ENCODE assay signal across 7 cellular contexts in genomic region chr16:14927777-14928714, GRCh38. TPM values are rescaled to one million over a fixed set of nuclear protein-coding genes. Genes with fewer than 3 reads are reported as not detected.
DNase-seq lines count a peak whose midpoint lies in the region; ATAC-seq and TF ChIP-seq lines count a peak whose summit lies in the region.
"Not testable (repeated sequence)": the region's sequence is repeated elsewhere in the genome, so short reads cannot be mapped to it uniquely, and the experiment has no call there.

No MANE protein-coding gene starts in this region.

- not testable (repeated sequence) for H3K9me2 ChIP-seq in Karpas-422 (replicated peaks; ENCODE audit: insufficient read depth, low read length)

- not testable (repeated sequence) for H3K36me3 ChIP-seq in Karpas-422 (ENCODE audit: insufficient read depth, low read length); right lobe of liver

- not testable (repeated sequence) for H3K9me3 ChIP-seq in Karpas-422 (ENCODE audit: low read length); right lobe of liver

- H3K4me1 Mint-ChIP-seq in activated CD4-positive, alpha-beta T cell treated with anti-CD3 and anti-CD28 coated beads, Interleukin-2, amount 10 ng/mL, durations not matched to agents 24 days and 14 days, result not testable (repeated sequence)

- ATAC-seq in foreskin keratinocyte (peak; percentile 71), right lobe of liver (peak; percentile 24 to 83 (median 46))

- not testable (repeated sequence) for H3K4me3 Mint-ChIP-seq in activated CD4-positive, alpha-beta T cell treated with anti-CD3 and anti-CD28 coated beads, Interleukin-2, amount 10 ng/mL, durations not matched to agents 24 days and 14 days

- H3K27ac Mint-ChIP-seq in activated CD4-positive, alpha-beta T cell treated with anti-CD3 and anti-CD28 coated beads, Interleukin-2, amount 10 ng/mL, durations not matched to agents 24 days and 14 days, result not testable (repeated sequence)

- H3K4me2 ChIP-seq in Karpas-422 (ENCODE audit: low read depth, low read length, poor library complexity, severe bottlenecking), result not testable (repeated sequence)

- not testable (repeated sequence) for H3K27me3 ChIP-seq in Karpas-422 (ENCODE audit: low read length); foreskin keratinocyte; right lobe of liver

- intact Hi-C loops in activated CD4-positive, alpha-beta T cell treated with anti-CD3 and anti-CD28 coated beads, Interleukin-2, amount 10 ng/mL, durations not matched to agents 24 days and 14 days (cut with micrococcal nuclease); right lobe of liver (cut with DNase I): not testable (repeated sequence)

- in situ Hi-C loops in T47D (cut with HindIII; ENCODE audit: low pct_unique_long_range_greater_than_20kb, low sequenced_read_pairs), result not testable (repeated sequence)

- not testable (repeated sequence) for H3K4me3 ChIP-seq in Karpas-422 (ENCODE audit: low read length); right lobe of liver

- not testable (repeated sequence) for H3K79me2 ChIP-seq in Karpas-422 (ENCODE audit: low read length)

- H3K27ac ChIP-seq in Karpas-422 (ENCODE audit: low read length); foreskin keratinocyte; right lobe of liver: not testable (repeated sequence)

- not testable (repeated sequence) for TF ChIP-seq POLR2A in right lobe of liver (IDR thresholded peaks at IDR 0.05)

- not testable (repeated sequence) for H3K9me3 Mint-ChIP-seq in activated CD4-positive, alpha-beta T cell treated with anti-CD3 and anti-CD28 coated beads, Interleukin-2, amount 10 ng/mL, durations not matched to agents 24 days and 14 days

- not testable (repeated sequence) for H3K36me3 Mint-ChIP-seq in activated CD4-positive, alpha-beta T cell treated with anti-CD3 and anti-CD28 coated beads, Interleukin-2, amount 10 ng/mL, durations not matched to agents 24 days and 14 days (ENCODE audit: low read depth)

- H3K27me3 Mint-ChIP-seq in activated CD4-positive, alpha-beta T cell treated with anti-CD3 and anti-CD28 coated beads, Interleukin-2, amount 10 ng/mL, durations not matched to agents 24 days and 14 days, result not testable (repeated sequence)

- not testable (repeated sequence) for H3K4me1 ChIP-seq in Karpas-422 (ENCODE audit: low read length); foreskin keratinocyte; right lobe of liver

- H2AFZ ChIP-seq in Karpas-422 (ENCODE audit: low read length), result not testable (repeated sequence)

- not testable (repeated sequence) for TF ChIP-seq CTCF in foreskin keratinocyte (conservative IDR thresholded peaks at IDR 0.05); right lobe of liver (IDR thresholded peaks at IDR 0.05)

- not testable (repeated sequence) for H3K9ac ChIP-seq in Karpas-422 (ENCODE audit: low read length)

- DNase-seq in Daoy (ENCODE audit: low read depth), result peak; percentile 1
- peak; percentile 45 for DNase-seq in Karpas-422
- DNase-seq in activated CD4-positive, alpha-beta T cell treated with anti-CD3 and anti-CD28 coated beads, Interleukin-2, amount 10 ng/mL, durations not matched to agents 24 days and 14 days, result peak; percentile 58
- DNase-seq in T47D (ENCODE audit: low read depth in 1 of 2, low spot score in 1 of 2), result peak; percentile 1 to 37
- DNase-seq in foreskin keratinocyte, result not testable (repeated sequence)
- DNase-seq in right lobe of liver, result peak; percentile 19 to 59 (median 46)
- peak; percentile 2 for DNase-seq in putamen (ENCODE audit: low spot score)

- WGBS in right lobe of liver (ENCODE audit: insufficient coverage, low coverage, low lambda C conversion rate, missing lambda C conversion rate), result 81% methylated on average over 5 of the region's 31 CpGs

- H4K20me1 ChIP-seq in Karpas-422 (ENCODE audit: insufficient read depth, low read depth, low read length), result not testable (repeated sequence)

RNA-seq across cellular contexts. Expression of gene NPIPA1, which starts 9.2 kb away (rescaled TPM):
- 7.1 and 11.8 TPM in 2 replicates for total RNA-seq in Daoy (2014; rRNA removed; shearing (Covaris generic))
- 44.0 and 74.1 TPM in 2 replicates for total RNA-seq in Karpas-422 (2014; rRNA removed; shearing (Covaris generic); ENCODE audit: low replicate concordance)
- 120 and 122 TPM in 2 replicates for total RNA-seq in activated CD4-positive, alpha-beta T cell treated with anti-CD3 and anti-CD28 coated beads, Interleukin-2, amount 10 ng/mL, durations not matched to agents 24 days and 14 days
- 35.7 and 42.8 TPM in 2 replicates for total RNA-seq in foreskin keratinocyte
- polyA plus RNA-seq in foreskin keratinocyte, result 30.6 and 33.7 TPM in 2 replicates
- total RNA-seq in right lobe of liver, result 10 to 100 TPM; 14.0 to 48.3 (median 33.6) TPM

RNA-seq across cellular contexts. Expression of gene PDXDC1, which starts 46.8 kb away (rescaled TPM):
- total RNA-seq in Daoy (2014; rRNA removed; shearing (Covaris generic)), result 57.9 and 69.4 TPM in 2 replicates
- total RNA-seq in Karpas-422 (2014; rRNA removed; shearing (Covaris generic); ENCODE audit: low replicate concordance), result 58.4 and 77.6 TPM in 2 replicates
- total RNA-seq in activated CD4-positive, alpha-beta T cell treated with anti-CD3 and anti-CD28 coated beads, Interleukin-2, amount 10 ng/mL, durations not matched to agents 24 days and 14 days, result 55.6 and 56.1 TPM in 2 replicates
- total RNA-seq in foreskin keratinocyte, result 52.0 and 58.2 TPM in 2 replicates
- 21.6 and 25.8 TPM in 2 replicates for polyA plus RNA-seq in foreskin keratinocyte
- total RNA-seq in right lobe of liver, result 100 to 1,000 TPM in 4 of 6 experiments, 10 to 100 TPM in 2; 78.8 to 144 (median 111) TPM
